23 cellular contexts compared by ENCODE assay signal in genomic region chr5:92562065-92562464, GRCh38.
"Had no signal": no experiment of that assay in that cellular context is flagged by ENCODE, and none has a peak within 500 bp of the region (broad histone marks: within the 10 kb centered on the region; RNA-seq: fewer than 3 reads in every experiment).

No MANE protein-coding gene starts in this region.

- FAIRE-seq: keratinocyte had no signal

- H3K4me1 ChIP-seq: breast epithelium, heart right ventricle, lower lobe of right lung had no signal

- DNase-seq: activated CD4-positive, alpha-beta T cell treated with anti-CD3 and anti-CD28 coated beads for 36 hours; activated CD4-positive, alpha-beta T cell treated with anti-CD3 and anti-CD28 coated beads, Interleukin-2, amount 50 U/mL, for 4 hours; activated CD8-positive, alpha-beta memory T cell treated with anti-CD3 and anti-CD28 coated beads for 24 hours; activated CD8-positive, alpha-beta memory T cell treated with anti-CD3 and anti-CD28 coated beads, Interleukin-2, amount 50 U/mL, for 4 hours; activated T-cell treated with anti-CD3 and anti-CD28 coated beads, Interleukin-2, amount 50 U/mL, for 24 hours; aorta; endodermal cell; heart right ventricle; left colon; lower lobe of right lung; mesendoderm; naive B cell; occipital lobe; posterior cingulate gyrus; stimulated activated CD4-positive, alpha-beta T cell treated with anti-CD3 and anti-CD28 coated beads, Interleukin-4, amount 100 ng/mL, for 4 hours; stimulated activated naive CD8-positive, alpha-beta T cell treated with anti-CD3 and anti-CD28 coated beads, Interleukin-15, Interleukin-2, amounts not matched to agents 100 U/mL and 50 U/mL, for 24 hours; T-helper 1 cell had no signal

- H3K27ac ChIP-seq: breast epithelium, coronary artery, heart right ventricle, lower lobe of right lung had no signal

- H3K9me3 ChIP-seq: breast epithelium, heart right ventricle, lower lobe of right lung had no signal

- ATAC-seq: activated CD4-positive, alpha-beta T cell treated with anti-CD3 and anti-CD28 coated beads for 36 hours; activated naive CD4-positive, alpha-beta T cell treated with anti-CD3 and anti-CD28 coated beads, Interleukin-2, amount 50 U/mL, for 72 hours; activated T-helper 17 cell treated with anti-CD3 and anti-CD28 coated beads, Interleukin-2, amount 50 U/mL, for 72 hours; heart right ventricle; left colon; lower lobe of right lung; stimulated activated naive CD8-positive, alpha-beta T cell treated with anti-CD3 and anti-CD28 coated beads, Interleukin-15, Interleukin-2, amounts not matched to agents 100 U/mL and 50 U/mL, for 24 hours; WTC11 had no signal

- H3K36me3 ChIP-seq: breast epithelium, heart right ventricle, lower lobe of right lung had no signal

- H3K4me3 ChIP-seq: breast epithelium, coronary artery, heart right ventricle, lower lobe of right lung had no signal
